ENCODE assay signal across 1 cellular context in genomic region chr19:51803965-51804364, GRCh38.
TF ChIP-seq lines count a peak whose summit lies in the region.

No MANE protein-coding gene starts in this region.

TF ChIP-seq in HepG2, 621 proteins besides CTCF, POLR2A, EP300 and RAD21:
- TF ChIP-seq HNRNPL (IDR thresholded peaks at IDR 0.05; ENCODE audit: low read depth, low read length) (no peak), TFE3 (CRISPR knock-in tag; IDR thresholded peaks at IDR 0.05) (no peak), NR0B2 (CRISPR knock-in tag; IDR thresholded peaks at IDR 0.05) (no peak), CSRNP1 (CRISPR knock-in tag; IDR thresholded peaks at IDR 0.05) (no peak), YEATS4 (CRISPR knock-in tag; IDR thresholded peaks at IDR 0.05; ENCODE audit: borderline replicate concordance) (no peak), MYNN (CRISPR knock-in tag; IDR thresholded peaks at IDR 0.05; ENCODE audit: low read depth) (no peak), ZC3H13 (CRISPR knock-in tag; IDR thresholded peaks at IDR 0.05) (no peak), ZNF563 (CRISPR knock-in tag; IDR thresholded peaks at IDR 0.05) (no peak)
